In the genomic region with DNA sequence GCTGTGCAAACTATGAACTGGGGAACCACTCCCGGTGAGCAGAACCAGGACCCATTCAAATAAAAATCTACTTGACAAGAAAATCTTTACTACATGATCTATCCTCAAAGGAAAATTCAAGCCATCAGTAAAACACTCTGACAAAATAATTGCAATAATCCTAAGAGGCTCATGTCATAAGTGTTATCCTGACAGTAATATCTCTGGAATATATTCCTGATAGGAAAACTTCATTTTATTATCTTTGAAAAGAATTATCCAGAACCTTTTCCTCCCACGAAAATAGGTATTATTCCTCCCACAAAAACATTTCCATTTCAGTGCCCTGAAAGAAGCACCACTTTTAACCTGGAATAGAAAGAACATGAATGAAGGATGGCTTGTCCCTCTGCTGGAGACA, we compare ENCODE assay signal across 6 cellular contexts.
"Had no signal": no experiment of that assay in that cellular context is flagged by ENCODE, and none has a peak within 500 bp of the region (broad histone marks: within the 10 kb centered on the region; RNA-seq: fewer than 3 reads in every experiment).

No MANE protein-coding gene starts in this region.

- ATAC-seq: GM23338, HepG2 had no signal

- DNase-seq: H9, HCEC 1CT, HFFc6 had no signal

- H2AFZ ChIP-seq: GM23338 had no signal

- H3K4me3 ChIP-seq: GM23338 had no signal

- H3K4me2 ChIP-seq: GM23338 had no signal

- H3K27ac ChIP-seq: HL-60 had no signal
